In genomic region chr3:73719877-73720276, GRCh38 we compare ENCODE assay signal across 15 cellular contexts.
DNase-seq lines count a peak whose midpoint lies in the region; ATAC-seq, FAIRE-seq and TF ChIP-seq lines count a peak whose summit lies in the region.
"Had no signal": no experiment of that assay in that cellular context is flagged by ENCODE, and none has a peak within 500 bp of the region (broad histone marks: within the 10 kb centered on the region; RNA-seq: fewer than 3 reads in every experiment).

No MANE protein-coding gene starts in this region.

- H3K27ac Mint-ChIP-seq in astrocyte (ENCODE audit: unreplicated experiment) (no peak overlapping the region), T-helper 17 cell (no peak overlapping the region)
- H3K27ac Mint-ChIP-seq: B cell had no signal

- ATAC-seq in gastrocnemius medialis (peak; percentile 10 to 15), T-helper 17 cell (no peak), GM21515 (IDR thresholded peaks at IDR 0.05; ENCODE audit: unreplicated experiment) (no peak)

- in situ Hi-C loops in gastrocnemius medialis (cut with MboI; ENCODE audit: low sequenced_read_pairs in 4 of 4) = no loop called here
- in situ Hi-C loops in HAP-1 (cut with MboI; ENCODE audit: low sequenced_read_pairs) = no loop called here

- no peak overlapping the region for H3K4me3 ChIP-seq in astrocyte (ENCODE audit: insufficient read depth, low read depth, low read length)
- H3K4me3 ChIP-seq in gastrocnemius medialis = peak overlapping the region in 1 of 4 donors; percentile 27
- no peak overlapping the region for H3K4me3 ChIP-seq in HAP-1

- H3K27me3 Mint-ChIP-seq in astrocyte (ENCODE audit: low read depth, unreplicated experiment) = no peaks in the 10 kb centered on the region
- no peaks in the 10 kb centered on the region for H3K27me3 Mint-ChIP-seq in T-helper 17 cell
- H3K27me3 Mint-ChIP-seq: B cell had no signal

- H3K4me1 ChIP-seq in astrocyte (ENCODE audit: insufficient read depth, low read length) (peaks cover 11% of the 10 kb centered on the region), gastrocnemius medialis (peaks cover 15 to 22% of the 10 kb centered on the region in 2 donors), HAP-1 (no peaks in the 10 kb centered on the region)

- FAIRE-seq in astrocyte (lab: Jason Lieb, UNC) = no peak
- FAIRE-seq: colon had no signal

- no peaks in the 10 kb centered on the region for H3K36me3 ChIP-seq in astrocyte (ENCODE audit: insufficient read depth, low read length)
- no peaks in the 10 kb centered on the region for H3K36me3 ChIP-seq in gastrocnemius medialis
- no peaks in the 10 kb centered on the region for H3K36me3 ChIP-seq in HAP-1 (replicated peaks)

- H3K36me3 Mint-ChIP-seq in astrocyte (ENCODE audit: low read depth, unreplicated experiment) (no peaks in the 10 kb centered on the region), T-helper 17 cell (ENCODE audit: low read depth) (no peaks in the 10 kb centered on the region)

- no peaks in the 10 kb centered on the region for H4K20me1 ChIP-seq in astrocyte (ENCODE audit: insufficient read depth, low read length)

- H3K27me3 ChIP-seq in astrocyte (ENCODE audit: insufficient read depth, low read length) = no peaks in the 10 kb centered on the region
- H3K27me3 ChIP-seq in gastrocnemius medialis = no peaks in the 10 kb centered on the region
- H3K27me3 ChIP-seq in HAP-1 (ENCODE audit: low read depth) = no peaks in the 10 kb centered on the region

- no peaks in the 10 kb centered on the region for H3K4me1 Mint-ChIP-seq in astrocyte (ENCODE audit: low read depth, unreplicated experiment)
- H3K4me1 Mint-ChIP-seq in T-helper 17 cell = no peaks in the 10 kb centered on the region
- H3K4me1 Mint-ChIP-seq: B cell had no signal

- intact Hi-C loops in gastrocnemius medialis (cut with DNase I; ENCODE audit: low total_unique reads) = no loop called here

- no peaks in the 10 kb centered on the region for H3K9me3 ChIP-seq in astrocyte (ENCODE audit: insufficient read depth, low read depth, low read length)
- H3K9me3 ChIP-seq in gastrocnemius medialis = no peaks in the 10 kb centered on the region
- H3K9me3 ChIP-seq in T-helper 17 cell (ENCODE audit: control insufficient read depth, low read length, poor library complexity, severe bottlenecking) = no peaks in the 10 kb centered on the region
- H3K9me3 ChIP-seq in HAP-1 = 0 out of 2 replicates have a peak, but pooled peaks cover 8% of the 10 kb centered on the region

- H2AFZ ChIP-seq in astrocyte (ENCODE audit: low read depth, low read length) = peak overlapping the region; percentile 37

- H3K4me2 ChIP-seq in astrocyte (ENCODE audit: low read length) = peak overlapping the region; percentile 31

- no peaks in the 10 kb centered on the region for H3K9me3 Mint-ChIP-seq in astrocyte (ENCODE audit: unreplicated experiment)

- H3K27ac ChIP-seq in astrocyte (ENCODE audit: low read depth, low read length) = no peak overlapping the region
- H3K27ac ChIP-seq in gastrocnemius medialis = peak overlapping the region; percentile 30 to 62 (median 46)

- H3K79me2 ChIP-seq in astrocyte (ENCODE audit: insufficient read depth, low read length) = no peaks in the 10 kb centered on the region

- TF ChIP-seq CTCF in astrocyte (IDR thresholded peaks at IDR 0.05; ENCODE audit: insufficient read depth, low read depth, low read length) = no peak
- no peak for TF ChIP-seq CTCF in gastrocnemius medialis (IDR thresholded peaks at IDR 0.05 in 4 of 5, conservative IDR thresholded peaks at IDR 0.05 in 1 of 5)

- no peak overlapping the region for H3K9ac ChIP-seq in astrocyte (ENCODE audit: low read length)

- DNase-seq in AG20443 (ENCODE audit: low spot score) (peak; percentile 16), astrocyte (ENCODE audit: low read depth) (peak; percentile 20), iris pigment epithelial cell (ENCODE audit: low read depth) (peak; percentile 33), gastrocnemius medialis (no peak), T-helper 17 cell (no peak), erythroblast (lab: John Stamatoyannopoulos, UW) (no peak), HAP-1 (ENCODE audit: low spot score in 2 of 2) (no peak)
- DNase-seq: activated CD4-positive, alpha-beta T cell treated with anti-CD3 and anti-CD28 coated beads for 48 hours; activated effector memory CD4-positive, alpha-beta T cell treated with anti-CD3 and anti-CD28 coated beads, Interleukin-2, amount 50 U/mL, for 16 hours; DMS79; NCI-H1694 treated with DMSO at 0.1 percent for 48 hours; SW 1271 had no signal

- H3K4me3 Mint-ChIP-seq in astrocyte (ENCODE audit: unreplicated experiment) (no peak overlapping the region), T-helper 17 cell (no peak overlapping the region)
- H3K4me3 Mint-ChIP-seq: B cell had no signal

- TF ChIP-seq POLR2A in gastrocnemius medialis (IDR thresholded peaks at IDR 0.05) (no peak), erythroblast (IDR thresholded peaks at IDR 0.05; ENCODE audit: low read length) (no peak)

Comparison
In these comparisons a context has a peak if more than half of its experiments do, and no peak if none do; other contexts are left out.
1. DNase-seq: peak in AG20443 (single experiment), astrocyte (single experiment) and iris pigment epithelial cell (single experiment); none in gastrocnemius medialis (0 of 2), T-helper 17 cell (0 of 3), erythroblast (0 of 2) and HAP-1 (0 of 2).
2. ATAC-seq: peak in gastrocnemius medialis (2 of 2); none in T-helper 17 cell (single experiment) and GM21515 (single experiment).